Comparison of ENCODE assay signal across 1 cellular context in genomic region chr6:14743465-14744211, GRCh38.
TF ChIP-seq lines count a peak whose summit lies in the region.

No MANE protein-coding gene starts in this region.

TF ChIP-seq in K562, 482 proteins besides CTCF, POLR2A, EP300 and RAD21 (continued from another document and continues in another):
- TF ChIP-seq DLX4 (CRISPR knock-in tag; IDR thresholded peaks at IDR 0.05) (no peak), ZNF253 (CRISPR knock-in tag; conservative IDR thresholded peaks at IDR 0.05) (no peak), ZNF707 (CRISPR knock-in tag; conservative IDR thresholded peaks at IDR 0.05) (no peak), SMARCA4 (IDR thresholded peaks at IDR 0.05) (peak; percentile 92), ZNF124 (CRISPR knock-in tag; IDR thresholded peaks at IDR 0.05) (no peak), TBL1XR1 (IDR thresholded peaks at IDR 0.05; ENCODE audit: low read length in 2 of 2) (no peak), USF1 (CRISPR knock-in tag; IDR thresholded peaks at IDR 0.05) (no peak), ZNF511 (CRISPR knock-in tag; IDR thresholded peaks at IDR 0.05) (no peak), SMARCA5 (IDR thresholded peaks at IDR 0.05) (no peak), DDX20 (tag; IDR thresholded peaks at IDR 0.05; ENCODE audit: low read depth) (0 out of 2 replicates have a peak, but pooled peaks have one; percentile 40), ZNF696 (CRISPR knock-in tag; conservative IDR thresholded peaks at IDR 0.05) (no peak), ETV1 (tag; conservative IDR thresholded peaks at IDR 0.05; ENCODE audit: low read depth) (no peak), SMARCE1 (IDR thresholded peaks at IDR 0.05) (peak; percentile 96), GATA2 (CRISPR knock-in tag; IDR thresholded peaks at IDR 0.05) (no peak), KAT8 (IDR thresholded peaks at IDR 0.05; ENCODE audit: low read depth) (no peak), CBX1 (IDR thresholded peaks at IDR 0.05; ENCODE audit: low read depth) (no peak), MEF2D (tag; conservative IDR thresholded peaks at IDR 0.05; ENCODE audit: low read depth) (0 out of 2 replicates have a peak, but pooled peaks have one; percentile 8), ESRRB (CRISPR knock-in tag; IDR thresholded peaks at IDR 0.05; ENCODE audit: borderline replicate concordance) (no peak), ZNF717 (CRISPR knock-in tag; IDR thresholded peaks at IDR 0.05) (no peak), RBM22 (IDR thresholded peaks at IDR 0.05; ENCODE audit: low read depth, low read length, poor library complexity, severe bottlenecking) (no peak), ARID2 (IDR thresholded peaks at IDR 0.05) (no peak), HCFC1 (IDR thresholded peaks at IDR 0.05; ENCODE audit: low read depth, low read length) (no peak), BHLHE40 (IDR thresholded peaks at IDR 0.05; ENCODE audit: low read length) (peak; percentile 83), CHD2 (IDR thresholded peaks at IDR 0.05; ENCODE audit: low read depth, low read length) (no peak), ZC3H11A (IDR thresholded peaks at IDR 0.05; ENCODE audit: low read depth, low read length) (no peak), MAZ (CRISPR knock-in tag; conservative IDR thresholded peaks at IDR 0.05 in 1 of 2, IDR thresholded peaks at IDR 0.05 in 1 of 2) (no peak; a peak in 1 of 4 replicates), RBM15 (IDR thresholded peaks at IDR 0.05; ENCODE audit: insufficient read depth, low read length) (no peak), MCM2 (IDR thresholded peaks at IDR 0.05; ENCODE audit: low read depth) (no peak), KDM1A (IDR thresholded peaks at IDR 0.05) (peak; percentile 56 to 74; a peak in 2 of 4 replicates), ZNF551 (CRISPR knock-in tag; IDR thresholded peaks at IDR 0.05) (no peak), ZNF143 (CRISPR knock-in tag; IDR thresholded peaks at IDR 0.05) (no peak), CEBPG (CRISPR knock-in tag; IDR thresholded peaks at IDR 0.05) (no peak), CEBPG (tag; conservative IDR thresholded peaks at IDR 0.05 in 1 of 2, IDR thresholded peaks at IDR 0.05 in 1 of 2) (peak in 1 of 2 experiments; percentile 52; a peak in 2 of 4 replicates), HMBOX1 (IDR thresholded peaks at IDR 0.05) (peak; percentile 64; the same call in 1 of the 2 replicates), RAD51 (IDR thresholded peaks at IDR 0.05; ENCODE audit: borderline replicate concordance, low read depth) (no peak), EP400 (IDR thresholded peaks at IDR 0.05) (peak; percentile 51), PTRF (tag; IDR thresholded peaks at IDR 0.05) (no peak), ZNF12 (CRISPR knock-in tag; IDR thresholded peaks at IDR 0.05) (no peak)
- TF ChIP-seq, protein P1, sequence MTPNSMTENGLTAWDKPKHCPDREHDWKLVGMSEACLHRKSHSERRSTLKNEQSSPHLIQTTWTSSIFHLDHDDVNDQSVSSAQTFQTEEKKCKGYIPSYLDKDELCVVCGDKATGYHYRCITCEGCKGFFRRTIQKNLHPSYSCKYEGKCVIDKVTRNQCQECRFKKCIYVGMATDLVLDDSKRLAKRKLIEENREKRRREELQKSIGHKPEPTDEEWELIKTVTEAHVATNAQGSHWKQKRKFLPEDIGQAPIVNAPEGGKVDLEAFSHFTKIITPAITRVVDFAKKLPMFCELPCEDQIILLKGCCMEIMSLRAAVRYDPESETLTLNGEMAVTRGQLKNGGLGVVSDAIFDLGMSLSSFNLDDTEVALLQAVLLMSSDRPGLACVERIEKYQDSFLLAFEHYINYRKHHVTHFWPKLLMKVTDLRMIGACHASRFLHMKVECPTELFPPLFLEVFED (CRISPR knock-in tag; conservative IDR thresholded peaks at IDR 0.05) = no peak
- TF ChIP-seq, protein P2, sequence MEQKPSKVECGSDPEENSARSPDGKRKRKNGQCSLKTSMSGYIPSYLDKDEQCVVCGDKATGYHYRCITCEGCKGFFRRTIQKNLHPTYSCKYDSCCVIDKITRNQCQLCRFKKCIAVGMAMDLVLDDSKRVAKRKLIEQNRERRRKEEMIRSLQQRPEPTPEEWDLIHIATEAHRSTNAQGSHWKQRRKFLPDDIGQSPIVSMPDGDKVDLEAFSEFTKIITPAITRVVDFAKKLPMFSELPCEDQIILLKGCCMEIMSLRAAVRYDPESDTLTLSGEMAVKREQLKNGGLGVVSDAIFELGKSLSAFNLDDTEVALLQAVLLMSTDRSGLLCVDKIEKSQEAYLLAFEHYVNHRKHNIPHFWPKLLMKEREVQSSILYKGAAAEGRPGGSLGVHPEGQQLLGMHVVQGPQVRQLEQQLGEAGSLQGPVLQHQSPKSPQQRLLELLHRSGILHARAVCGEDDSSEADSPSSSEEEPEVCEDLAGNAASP (IDR thresholded peaks at IDR 0.05) = no peak
- TF ChIP-seq, protein P3, sequence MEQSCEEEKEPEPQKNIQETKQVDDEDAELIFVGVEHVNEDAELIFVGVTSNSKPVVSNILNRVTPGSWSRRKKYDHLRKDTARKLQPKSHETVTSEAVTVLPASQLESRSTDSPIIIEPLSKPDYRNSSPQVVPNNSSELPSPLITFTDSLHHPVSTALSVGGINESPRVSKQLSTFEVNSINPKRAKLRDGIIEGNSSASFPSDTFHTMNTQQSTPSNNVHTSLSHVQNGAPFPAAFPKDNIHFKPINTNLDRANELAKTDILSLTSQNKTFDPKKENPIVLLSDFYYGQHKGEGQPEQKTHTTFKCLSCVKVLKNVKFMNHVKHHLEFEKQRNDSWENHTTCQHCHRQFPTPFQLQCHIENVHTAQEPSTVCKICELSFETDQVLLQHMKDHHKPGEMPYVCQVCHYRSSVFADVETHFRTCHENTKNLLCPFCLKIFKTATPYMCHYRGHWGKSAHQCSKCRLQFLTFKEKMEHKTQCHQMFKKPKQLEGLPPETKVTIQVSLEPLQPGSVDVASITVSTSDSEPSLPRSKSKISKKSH (CRISPR knock-in tag; IDR thresholded peaks at IDR 0.05) = no peak
- TF ChIP-seq, protein P4, sequence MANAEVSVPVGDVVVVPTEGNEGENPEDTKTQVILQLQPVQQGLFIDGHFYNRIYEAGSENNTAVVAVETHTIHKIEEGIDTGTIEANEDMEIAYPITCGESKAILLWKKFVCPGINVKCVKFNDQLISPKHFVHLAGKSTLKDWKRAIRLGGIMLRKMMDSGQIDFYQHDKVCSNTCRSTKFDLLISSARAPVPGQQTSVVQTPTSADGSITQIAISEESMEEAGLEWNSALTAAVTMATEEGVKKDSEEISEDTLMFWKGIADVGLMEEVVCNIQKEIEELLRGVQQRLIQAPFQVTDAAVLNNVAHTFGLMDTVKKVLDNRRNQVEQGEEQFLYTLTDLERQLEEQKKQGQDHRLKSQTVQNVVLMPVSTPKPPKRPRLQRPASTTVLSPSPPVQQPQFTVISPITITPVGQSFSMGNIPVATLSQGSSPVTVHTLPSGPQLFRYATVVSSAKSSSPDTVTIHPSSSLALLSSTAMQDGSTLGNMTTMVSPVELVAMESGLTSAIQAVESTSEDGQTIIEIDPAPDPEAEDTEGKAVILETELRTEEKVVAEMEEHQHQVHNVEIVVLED (CRISPR knock-in tag; IDR thresholded peaks at IDR 0.05) = no peak
- TF ChIP-seq, protein P5, sequence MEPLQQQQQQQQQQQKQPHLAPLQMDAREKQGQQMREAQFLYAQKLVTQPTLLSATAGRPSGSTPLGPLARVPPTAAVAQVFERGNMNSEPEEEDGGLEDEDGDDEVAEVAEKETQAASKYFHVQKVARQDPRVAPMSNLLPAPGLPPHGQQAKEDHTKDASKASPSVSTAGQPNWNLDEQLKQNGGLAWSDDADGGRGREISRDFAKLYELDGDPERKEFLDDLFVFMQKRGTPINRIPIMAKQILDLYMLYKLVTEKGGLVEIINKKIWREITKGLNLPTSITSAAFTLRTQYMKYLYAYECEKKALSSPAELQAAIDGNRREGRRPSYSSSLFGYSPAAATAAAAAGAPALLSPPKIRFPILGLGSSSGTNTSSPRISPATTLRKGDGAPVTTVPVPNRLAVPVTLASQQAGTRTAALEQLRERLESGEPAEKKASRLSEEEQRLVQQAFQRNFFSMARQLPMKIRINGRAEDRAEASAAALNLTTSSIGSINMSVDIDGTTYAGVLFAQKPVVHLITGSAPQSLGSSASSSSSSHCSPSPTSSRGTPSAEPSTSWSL (CRISPR knock-in tag; IDR thresholded peaks at IDR 0.05; ENCODE audit: borderline replicate concordance) = no peak
- TF ChIP-seq, protein P6, sequence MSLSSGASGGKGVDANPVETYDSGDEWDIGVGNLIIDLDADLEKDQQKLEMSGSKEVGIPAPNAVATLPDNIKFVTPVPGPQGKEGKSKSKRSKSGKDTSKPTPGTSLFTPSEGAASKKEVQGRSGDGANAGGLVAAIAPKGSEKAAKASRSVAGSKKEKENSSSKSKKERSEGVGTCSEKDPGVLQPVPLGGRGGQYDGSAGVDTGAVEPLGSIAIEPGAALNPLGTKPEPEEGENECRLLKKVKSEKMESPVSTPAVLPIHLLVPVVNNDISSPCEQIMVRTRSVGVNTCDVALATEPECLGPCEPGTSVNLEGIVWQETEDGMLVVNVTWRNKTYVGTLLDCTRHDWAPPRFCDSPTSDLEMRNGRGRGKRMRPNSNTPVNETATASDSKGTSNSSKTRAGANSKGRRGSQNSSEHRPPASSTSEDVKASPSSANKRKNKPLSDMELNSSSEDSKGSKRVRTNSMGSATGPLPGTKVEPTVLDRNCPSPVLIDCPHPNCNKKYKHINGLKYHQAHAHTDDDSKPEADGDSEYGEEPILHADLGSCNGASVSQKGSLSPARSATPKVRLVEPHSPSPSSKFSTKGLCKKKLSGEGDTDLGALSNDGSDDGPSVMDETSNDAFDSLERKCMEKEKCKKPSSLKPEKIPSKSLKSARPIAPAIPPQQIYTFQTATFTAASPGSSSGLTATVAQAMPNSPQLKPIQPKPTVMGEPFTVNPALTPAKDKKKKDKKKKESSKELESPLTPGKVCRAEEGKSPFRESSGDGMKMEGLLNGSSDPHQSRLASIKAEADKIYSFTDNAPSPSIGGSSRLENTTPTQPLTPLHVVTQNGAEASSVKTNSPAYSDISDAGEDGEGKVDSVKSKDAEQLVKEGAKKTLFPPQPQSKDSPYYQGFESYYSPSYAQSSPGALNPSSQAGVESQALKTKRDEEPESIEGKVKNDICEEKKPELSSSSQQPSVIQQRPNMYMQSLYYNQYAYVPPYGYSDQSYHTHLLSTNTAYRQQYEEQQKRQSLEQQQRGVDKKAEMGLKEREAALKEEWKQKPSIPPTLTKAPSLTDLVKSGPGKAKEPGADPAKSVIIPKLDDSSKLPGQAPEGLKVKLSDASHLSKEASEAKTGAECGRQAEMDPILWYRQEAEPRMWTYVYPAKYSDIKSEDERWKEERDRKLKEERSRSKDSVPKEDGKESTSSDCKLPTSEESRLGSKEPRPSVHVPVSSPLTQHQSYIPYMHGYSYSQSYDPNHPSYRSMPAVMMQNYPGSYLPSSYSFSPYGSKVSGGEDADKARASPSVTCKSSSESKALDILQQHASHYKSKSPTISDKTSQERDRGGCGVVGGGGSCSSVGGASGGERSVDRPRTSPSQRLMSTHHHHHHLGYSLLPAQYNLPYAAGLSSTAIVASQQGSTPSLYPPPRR (CRISPR knock-in tag; IDR thresholded peaks at IDR 0.05; ENCODE audit: borderline replicate concordance) = no peak
